Comparison of ENCODE assay signal across 1 cellular context in genomic region chr17:29593546-29594440, GRCh38.
TF ChIP-seq lines count a peak whose summit lies in the region.

No MANE protein-coding gene starts in this region.

TF ChIP-seq in K562, 482 proteins besides CTCF, POLR2A, EP300 and RAD21 (continued from another document and continues in another):
- TF ChIP-seq REST (CRISPR knock-in tag; IDR thresholded peaks at IDR 0.05; ENCODE audit: low read depth) (peak; percentile 97), NFIC (IDR thresholded peaks at IDR 0.05) (no peak), TEAD1 (CRISPR knock-in tag; IDR thresholded peaks at IDR 0.05) (peak in 1 of 2 experiments; percentile 68; a peak in 1 of 4 replicates), MCM3 (IDR thresholded peaks at IDR 0.05) (no peak), PCBP1 (IDR thresholded peaks at IDR 0.05; ENCODE audit: low read depth, low read length, poor library complexity, severe bottlenecking) (peak; percentile 42), E2F4 (CRISPR knock-in tag; IDR thresholded peaks at IDR 0.05; ENCODE audit: low read depth) (peak; percentile 79), RBM14 (IDR thresholded peaks at IDR 0.05; ENCODE audit: borderline replicate concordance, insufficient read depth, low read depth, low read length) (no peak), CSDE1 (IDR thresholded peaks at IDR 0.05) (no peak), MAFF (IDR thresholded peaks at IDR 0.05; ENCODE audit: low read length) (no peak), CXXC5 (CRISPR knock-in tag; IDR thresholded peaks at IDR 0.05) (peak; percentile 27; the same call in 1 of the 2 replicates), GTF2B (IDR thresholded peaks at IDR 0.05; ENCODE audit: extremely low read depth, insufficient read length) (no peak), FOXJ3 (CRISPR knock-in tag; IDR thresholded peaks at IDR 0.05) (peak; percentile 73; the same call in 1 of the 2 replicates), HES1 (IDR thresholded peaks at IDR 0.05; ENCODE audit: low read depth) (no peak), ZBTB1 (CRISPR knock-in tag; IDR thresholded peaks at IDR 0.05; ENCODE audit: borderline replicate concordance, low read depth) (no peak; the same call in 1 of the 2 replicates), TCF3 (CRISPR knock-in tag; IDR thresholded peaks at IDR 0.05) (no peak), HDGF (IDR thresholded peaks at IDR 0.05) (no peak), SNRNP70 (optimal IDR thresholded peaks at IDR 0.05; ENCODE audit: low read depth, low read length) (no peak), SMAD4 (CRISPR knock-in tag; conservative IDR thresholded peaks at IDR 0.05) (0 out of 2 replicates have a peak, but pooled peaks have one; percentile 35), MAFG (tag; conservative IDR thresholded peaks at IDR 0.05) (no peak), ZKSCAN8 (CRISPR knock-in tag; IDR thresholded peaks at IDR 0.05) (no peak), ZNF79 (CRISPR knock-in tag; IDR thresholded peaks at IDR 0.05; ENCODE audit: low read depth) (no peak), SIN3A (IDR thresholded peaks at IDR 0.05; ENCODE audit: borderline replicate concordance in 2 of 2, control insufficient read depth in 1 of 2, low read depth in 2 of 2, low read length in 2 of 2) (peak; percentile 80 to 100; a peak in 3 of 4 replicates), TEAD4 (IDR thresholded peaks at IDR 0.05; ENCODE audit: low read length) (no peak), TEAD4 (CRISPR knock-in tag; IDR thresholded peaks at IDR 0.05; ENCODE audit: borderline replicate concordance) (peak; percentile 91; the same call in 1 of the 2 replicates), GMEB1 (CRISPR knock-in tag; IDR thresholded peaks at IDR 0.05) (no peak), EHMT2 (IDR thresholded peaks at IDR 0.05) (peak; percentile 98), WHSC1 (IDR thresholded peaks at IDR 0.05; ENCODE audit: low read length) (no peak), POLR2AphosphoS2 (IDR thresholded peaks at IDR 0.05; ENCODE audit: low read length) (no peak), SAP30 (IDR thresholded peaks at IDR 0.05; ENCODE audit: borderline replicate concordance, insufficient read depth, low read depth, low read length, poor library complexity, severe bottlenecking) (peak; percentile 74), UBTF (IDR thresholded peaks at IDR 0.05; ENCODE audit: borderline replicate concordance in 1 of 2, low read depth in 2 of 2, low read length in 2 of 2) (0 out of 4 replicates have a peak, but pooled peaks of 1 of the 2 experiments have one; percentile 16), TAF7 (tag; IDR thresholded peaks at IDR 0.05) (no peak), EZH2 (IDR thresholded peaks at IDR 0.05; ENCODE audit: borderline replicate concordance, low read depth, low read length) (no peak), MBD2 (IDR thresholded peaks at IDR 0.05; ENCODE audit: borderline replicate concordance, low read depth) (no peak), SRF (CRISPR knock-in tag; IDR thresholded peaks at IDR 0.05) (peak in 1 of 2 experiments; percentile 63; a peak in 2 of 4 replicates), CUX1 (CRISPR knock-in tag; IDR thresholded peaks at IDR 0.05) (no peak), ZNF280A (IDR thresholded peaks at IDR 0.05; ENCODE audit: low read depth, partially characterized antibody) (no peak)
- TF ChIP-seq, protein P1, sequence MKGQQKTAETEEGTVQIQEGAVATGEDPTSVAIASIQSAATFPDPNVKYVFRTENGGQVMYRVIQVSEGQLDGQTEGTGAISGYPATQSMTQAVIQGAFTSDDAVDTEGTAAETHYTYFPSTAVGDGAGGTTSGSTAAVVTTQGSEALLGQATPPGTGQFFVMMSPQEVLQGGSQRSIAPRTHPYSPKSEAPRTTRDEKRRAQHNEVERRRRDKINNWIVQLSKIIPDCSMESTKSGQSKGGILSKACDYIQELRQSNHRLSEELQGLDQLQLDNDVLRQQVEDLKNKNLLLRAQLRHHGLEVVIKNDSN (CRISPR knock-in tag; IDR thresholded peaks at IDR 0.05): peak; percentile 22; the same call in 1 of the 2 replicates
- TF ChIP-seq, protein P2, sequence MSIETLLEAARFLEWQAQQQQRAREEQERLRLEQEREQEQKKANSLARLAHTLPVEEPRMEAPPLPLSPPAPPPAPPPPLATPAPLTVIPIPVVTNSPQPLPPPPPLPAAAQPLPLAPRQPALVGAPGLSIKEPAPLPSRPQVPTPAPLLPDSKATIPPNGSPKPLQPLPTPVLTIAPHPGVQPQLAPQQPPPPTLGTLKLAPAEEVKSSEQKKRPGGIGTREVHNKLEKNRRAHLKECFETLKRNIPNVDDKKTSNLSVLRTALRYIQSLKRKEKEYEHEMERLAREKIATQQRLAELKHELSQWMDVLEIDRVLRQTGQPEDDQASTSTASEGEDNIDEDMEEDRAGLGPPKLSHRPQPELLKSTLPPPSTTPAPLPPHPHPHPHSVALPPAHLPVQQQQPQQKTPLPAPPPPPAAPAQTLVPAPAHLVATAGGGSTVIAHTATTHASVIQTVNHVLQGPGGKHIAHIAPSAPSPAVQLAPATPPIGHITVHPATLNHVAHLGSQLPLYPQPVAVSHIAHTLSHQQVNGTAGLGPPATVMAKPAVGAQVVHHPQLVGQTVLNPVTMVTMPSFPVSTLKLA (conservative IDR thresholded peaks at IDR 0.05): peak; percentile 54 to 65
- TF ChIP-seq, protein P3, sequence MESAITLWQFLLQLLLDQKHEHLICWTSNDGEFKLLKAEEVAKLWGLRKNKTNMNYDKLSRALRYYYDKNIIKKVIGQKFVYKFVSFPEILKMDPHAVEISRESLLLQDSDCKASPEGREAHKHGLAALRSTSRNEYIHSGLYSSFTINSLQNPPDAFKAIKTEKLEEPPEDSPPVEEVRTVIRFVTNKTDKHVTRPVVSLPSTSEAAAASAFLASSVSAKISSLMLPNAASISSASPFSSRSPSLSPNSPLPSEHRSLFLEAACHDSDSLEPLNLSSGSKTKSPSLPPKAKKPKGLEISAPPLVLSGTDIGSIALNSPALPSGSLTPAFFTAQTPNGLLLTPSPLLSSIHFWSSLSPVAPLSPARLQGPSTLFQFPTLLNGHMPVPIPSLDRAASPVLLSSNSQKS (CRISPR knock-in tag; IDR thresholded peaks at IDR 0.05): no peak
